ENCODE assay signal across 12 cellular contexts in the genomic region with DNA sequence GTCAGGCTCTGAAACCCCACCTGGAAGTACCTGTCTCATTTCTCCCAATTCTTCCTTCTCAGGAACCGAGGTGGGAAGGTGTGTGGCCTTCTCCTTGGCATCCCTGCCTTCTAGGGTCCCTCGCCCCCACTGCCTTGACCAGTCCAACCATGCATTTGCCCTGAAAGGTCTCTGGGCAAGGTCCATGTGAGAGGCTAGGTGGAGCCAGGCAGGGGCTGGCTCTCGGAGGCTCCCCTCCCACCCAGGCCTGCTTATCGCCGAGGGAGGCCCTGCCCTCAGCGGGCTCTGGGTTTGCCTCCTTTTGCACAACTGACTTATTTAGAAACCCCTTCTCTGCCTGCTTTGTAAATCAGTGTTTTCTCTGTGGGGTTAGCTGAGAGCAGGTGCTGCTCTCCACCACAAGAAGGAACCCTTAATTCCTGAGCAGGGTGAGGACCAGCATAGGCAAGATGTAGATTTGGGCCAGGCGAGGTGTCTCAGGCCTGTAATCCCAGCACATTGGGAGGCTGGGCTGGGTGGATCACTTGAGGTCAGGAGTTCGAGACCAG. TPM values are rescaled to one million over a fixed set of nuclear protein-coding genes. Genes with fewer than 3 reads are reported as not detected.
DNase-seq lines count a peak whose midpoint lies in the region; ATAC-seq and TF ChIP-seq lines count a peak whose summit lies in the region.
"Had no signal": no experiment of that assay in that cellular context is flagged by ENCODE, and none has a peak within 500 bp of the region (broad histone marks: within the 10 kb centered on the region; RNA-seq: fewer than 3 reads in every experiment).

No MANE protein-coding gene starts in this region.

- ATAC-seq in CD4-positive, CD25-positive, alpha-beta regulatory T cell (ENCODE audit: low read depth in 2 of 2) = no peak
- peak; percentile 45 for ATAC-seq in left lobe of liver
- ATAC-seq in GM21390 (IDR thresholded peaks at IDR 0.05; ENCODE audit: unreplicated experiment) = no peak

- H3K36me3 Mint-ChIP-seq in CD4-positive, CD25-positive, alpha-beta regulatory T cell = peaks cover 14% of the 10 kb centered on the region
- H3K36me3 Mint-ChIP-seq in T-helper 2 cell treated with Interferon-gamma antibody and Interleukin-4, amounts not matched to agents 5 μg/mL and 100 μg/mL, for 36 hours (ENCODE audit: low read depth) = peaks cover 55% of the 10 kb centered on the region

- no peak for TF ChIP-seq CTCF in WERI-Rb-1 (IDR thresholded peaks at IDR 0.05; ENCODE audit: low read depth, low read length)

- H3K4me1 Mint-ChIP-seq in CD4-positive, CD25-positive, alpha-beta regulatory T cell = peaks cover 11 to 60% (median 34%) of the 10 kb centered on the region in 4 donors
- peaks cover 54% of the 10 kb centered on the region for H3K4me1 Mint-ChIP-seq in T-helper 2 cell treated with Interferon-gamma antibody and Interleukin-4, amounts not matched to agents 5 μg/mL and 100 μg/mL, for 36 hours (ENCODE audit: low read depth)

- H3K27ac Mint-ChIP-seq in CD4-positive, CD25-positive, alpha-beta regulatory T cell = peak overlapping the region; percentile 72 to 92 (median 79)
- peak overlapping the region; percentile 58 for H3K27ac Mint-ChIP-seq in T-helper 2 cell treated with Interferon-gamma antibody and Interleukin-4, amounts not matched to agents 5 μg/mL and 100 μg/mL, for 36 hours

- no peaks in the 10 kb centered on the region for H3K9me3 ChIP-seq in CD4-positive, CD25-positive, alpha-beta regulatory T cell (ENCODE audit: control insufficient read depth in 2 of 2, low read length in 2 of 2)
- H3K9me3 ChIP-seq in WERI-Rb-1 (ENCODE audit: severe bottlenecking) = no peaks in the 10 kb centered on the region
- H3K9me3 ChIP-seq: right atrium auricular region, uterus had no signal

- peaks cover 15% of the 10 kb centered on the region for H3K36me3 ChIP-seq in CD4-positive, CD25-positive, alpha-beta regulatory T cell (ENCODE audit: control insufficient read depth, insufficient read depth, low read length)
- no peaks in the 10 kb centered on the region for H3K36me3 ChIP-seq in WERI-Rb-1
- H3K36me3 ChIP-seq: right atrium auricular region, uterus had no signal

- H3K27ac ChIP-seq in CD4-positive, CD25-positive, alpha-beta regulatory T cell (ENCODE audit: insufficient read depth, low read length, poor library complexity, severe bottlenecking) = peak overlapping the region; percentile 42
- no peak overlapping the region for H3K27ac ChIP-seq in WERI-Rb-1
- H3K27ac ChIP-seq: right atrium auricular region, uterus had no signal

- H3K27me3 Mint-ChIP-seq in CD4-positive, CD25-positive, alpha-beta regulatory T cell = no peaks in the 10 kb centered on the region
- H3K27me3 Mint-ChIP-seq in T-helper 2 cell treated with Interferon-gamma antibody and Interleukin-4, amounts not matched to agents 5 μg/mL and 100 μg/mL, for 36 hours (ENCODE audit: low read depth) = no peaks in the 10 kb centered on the region

- H3K4me3 Mint-ChIP-seq in CD4-positive, CD25-positive, alpha-beta regulatory T cell = no peak overlapping the region
- no peak overlapping the region for H3K4me3 Mint-ChIP-seq in T-helper 2 cell treated with Interferon-gamma antibody and Interleukin-4, amounts not matched to agents 5 μg/mL and 100 μg/mL, for 36 hours
- H3K4me3 Mint-ChIP-seq: H9 had no signal

- H3K4me1 ChIP-seq in CD4-positive, CD25-positive, alpha-beta regulatory T cell (ENCODE audit: control insufficient read depth, insufficient read depth, low read length, poor library complexity, severe bottlenecking) = peaks cover 56% of the 10 kb centered on the region
- H3K4me1 ChIP-seq: uterus had no signal

- DNase-seq in CD4-positive, CD25-positive, alpha-beta regulatory T cell = no peak
- no peak for DNase-seq in T-helper 2 cell treated with Interferon-gamma antibody and Interleukin-4, amounts not matched to agents 5 μg/mL and 100 μg/mL, for 36 hours (ENCODE audit: low spot score)
- DNase-seq in left lobe of liver (ENCODE audit: low spot score) (no peak), WERI-Rb-1 (no peak)
- no peak for DNase-seq in stimulated activated CD4-positive, alpha-beta T cell treated with anti-CD3 and anti-CD28 coated beads, Interleukin-1b, Interleukin-23, amount 100 ng/mL, for 48 hours
- no peak for DNase-seq in effector CD4-positive, alpha-beta T cell
- DNase-seq: GF-D8, H9, uterus had no signal

- no peaks in the 10 kb centered on the region for H3K9me3 Mint-ChIP-seq in CD4-positive, CD25-positive, alpha-beta regulatory T cell
- no peaks in the 10 kb centered on the region for H3K9me3 Mint-ChIP-seq in T-helper 2 cell treated with Interferon-gamma antibody and Interleukin-4, amounts not matched to agents 5 μg/mL and 100 μg/mL, for 36 hours
- H3K9me3 Mint-ChIP-seq: H9 had no signal

- H3K27me3 ChIP-seq in CD4-positive, CD25-positive, alpha-beta regulatory T cell (ENCODE audit: control insufficient read depth, insufficient read depth, low read length) = no peaks in the 10 kb centered on the region
- no peaks in the 10 kb centered on the region for H3K27me3 ChIP-seq in WERI-Rb-1 (ENCODE audit: insufficient read depth, low read depth, severe bottlenecking)
- H3K27me3 ChIP-seq: right atrium auricular region, uterus had no signal

- H3K4me3 ChIP-seq in CD4-positive, CD25-positive, alpha-beta regulatory T cell (ENCODE audit: low read depth, low read length) = no peak overlapping the region
- H3K4me3 ChIP-seq in WERI-Rb-1 (ENCODE audit: low read depth, low read length) = no peak overlapping the region
- H3K4me3 ChIP-seq: right atrium auricular region, uterus had no signal

- peak; percentile 1 for TF ChIP-seq POLR2A in GM19193 (IDR thresholded peaks at IDR 0.05; ENCODE audit: extremely low read depth, insufficient read depth, insufficient read length)

RNA-seq across cellular contexts. Expression of a gene that starts 47.7 kb away (rescaled TPM):
- total RNA-seq in CD4-positive, CD25-positive, alpha-beta regulatory T cell = 132 TPM
- 100 to 1,000 TPM in 3 of 4 donors, 10 to 100 TPM in 1; 81.0 to 167 (median 118) TPM for polyA plus RNA-seq in CD4-positive, CD25-positive, alpha-beta regulatory T cell
- 60.6 TPM for total RNA-seq in left lobe of liver
